8 cellular contexts compared by ENCODE assay signal in genomic region chr9:72592501-72593403, GRCh38.
A peak's percentile ranks its signal among the peaks of the same experiment; 100 is the strongest.
DNase-seq lines count a peak whose midpoint lies in the region; ATAC-seq and TF ChIP-seq lines count a peak whose summit lies in the region.

No MANE protein-coding gene starts in this region.

- no peak overlapping the region for H3K4me3 Mint-ChIP-seq in T-helper 2 cell treated with Interferon-gamma antibody and Interleukin-4, amounts not matched to agents 5 μg/mL and 100 μg/mL, for 36 hours

- no peak for DNase-seq in AG09309 (ENCODE audit: low read depth)
- DNase-seq in NCI-H1417 treated with DMSO at 0.1 percent for 48 hours (lab: John Stamatoyannopoulos, UW): peak; percentile 29
- peak; percentile 22 for DNase-seq in T-helper 2 cell treated with Interferon-gamma antibody and Interleukin-4, amounts not matched to agents 5 μg/mL and 100 μg/mL, for 36 hours (ENCODE audit: low spot score)
- peak; percentile 69 to 86 for DNase-seq in erythroblast (lab: John Stamatoyannopoulos, UW)
- DNase-seq in mucosa of gallbladder (ENCODE audit: low spot score): peak; percentile 42
- no peak for DNase-seq in NK-92 (lab: John Stamatoyannopoulos, UW; ENCODE audit: unreplicated experiment)

- H3K9me3 Mint-ChIP-seq in T-helper 2 cell treated with Interferon-gamma antibody and Interleukin-4, amounts not matched to agents 5 μg/mL and 100 μg/mL, for 36 hours: no peaks in the 10 kb centered on the region

- TF ChIP-seq POLR2A in erythroblast (IDR thresholded peaks at IDR 0.05; ENCODE audit: low read length): no peak

- H3K27me3 Mint-ChIP-seq in T-helper 2 cell treated with Interferon-gamma antibody and Interleukin-4, amounts not matched to agents 5 μg/mL and 100 μg/mL, for 36 hours (ENCODE audit: low read depth): peaks cover 5% of the 10 kb centered on the region

- H3K27ac Mint-ChIP-seq in T-helper 2 cell treated with Interferon-gamma antibody and Interleukin-4, amounts not matched to agents 5 μg/mL and 100 μg/mL, for 36 hours: no peak overlapping the region

- peak; percentile 60 for TF ChIP-seq CTCF in AG09309 (IDR thresholded peaks at IDR 0.05; ENCODE audit: control insufficient read depth, insufficient read depth, low read depth, low read length, missing control alignments)
- TF ChIP-seq CTCF in GM12872 (IDR thresholded peaks at IDR 0.05; ENCODE audit: insufficient read depth, low read depth, low read length): peak; percentile 52

- no peaks in the 10 kb centered on the region for H3K36me3 Mint-ChIP-seq in T-helper 2 cell treated with Interferon-gamma antibody and Interleukin-4, amounts not matched to agents 5 μg/mL and 100 μg/mL, for 36 hours (ENCODE audit: low read depth)

- ATAC-seq in HG02763 (IDR thresholded peaks at IDR 0.05; ENCODE audit: unreplicated experiment): peak; percentile 74

- H3K4me3 ChIP-seq in AG09309 (ENCODE audit: control insufficient read depth, low read depth, low read length): no peak overlapping the region

- peaks cover 27% of the 10 kb centered on the region for H3K4me1 Mint-ChIP-seq in T-helper 2 cell treated with Interferon-gamma antibody and Interleukin-4, amounts not matched to agents 5 μg/mL and 100 μg/mL, for 36 hours (ENCODE audit: low read depth)

Comparison
In these comparisons a context has a peak if more than half of its experiments do, and no peak if none do; other contexts are left out.
1. DNase-seq: peak in NCI-H1417 treated with DMSO at 0.1 percent for 48 hours (single experiment), T-helper 2 cell treated with Interferon-gamma antibody and Interleukin-4, amounts not matched to agents 5 μg/mL and 100 μg/mL, for 36 hours (single experiment), erythroblast (2 of 2) and mucosa of gallbladder (single experiment); none in AG09309 (single experiment) and NK-92 (single experiment).